11 cellular contexts compared by ENCODE assay signal in genomic region chr11:78325274-78325781, GRCh38.
A peak's percentile ranks its signal among the peaks of the same experiment; 100 is the strongest.
DNase-seq lines count a peak whose midpoint lies in the region; ATAC-seq, FAIRE-seq and TF ChIP-seq lines count a peak whose summit lies in the region.
"Had no signal": no experiment of that assay in that cellular context is flagged by ENCODE, and none has a peak within 500 bp of the region (broad histone marks: within the 10 kb centered on the region; RNA-seq: fewer than 3 reads in every experiment).

No MANE protein-coding gene starts in this region.

- H3K79me2 ChIP-seq in DND-41 (ENCODE audit: insufficient read depth, low read length) (peaks cover 100% of the 10 kb centered on the region), K562 (ENCODE audit: control insufficient read depth, insufficient read depth, low read length) (peaks cover 74% of the 10 kb centered on the region)

- no peak overlapping the region for H2AFZ ChIP-seq in DND-41 (ENCODE audit: low read depth, low read length)
- H2AFZ ChIP-seq in K562 (ENCODE audit: low read depth, low read length) = peak overlapping the region; percentile 44

- ATAC-seq in DND-41 (ENCODE audit: insufficient read depth, low read depth) (peak; percentile 97), GM21381 (IDR thresholded peaks at IDR 0.05; ENCODE audit: unreplicated experiment) (peak; percentile 56), K562 (peak; percentile 73)

- no peaks in the 10 kb centered on the region for H3K9me1 ChIP-seq in K562 (ENCODE audit: control insufficient read depth, insufficient read depth, low read length)

- peak overlapping the region; percentile 31 for H3K9ac ChIP-seq in DND-41 (ENCODE audit: low read depth, low read length)
- H3K9ac ChIP-seq in K562 (ENCODE audit: insufficient read depth in 1 of 2, low read depth in 2 of 2, low read length in 2 of 2) = peak overlapping the region in 1 of 2 experiments; percentile 25; a peak in 1 of 4 replicates
- H3K9ac ChIP-seq: BLaER1 treated with 17β-estradiol and CSF1 and Interleukin-3, amounts not matched to agents 10 nM and 100 nM had no signal

- H3K4me2 ChIP-seq in DND-41 (ENCODE audit: insufficient read depth, low read length) (peak overlapping the region; percentile 52), K562 (ENCODE audit: insufficient read depth, low read length) (peak overlapping the region; percentile 46)

- no peak for TF ChIP-seq POLR2A in K562 (conservative IDR thresholded peaks at IDR 0.05)

- 1% methylated on average over 4 of the region's 4 CpGs for WGBS in K562 (ENCODE audit: insufficient coverage, low coverage, missing lambda C conversion rate)

- TF ChIP-seq CTCF in DND-41 (IDR thresholded peaks at IDR 0.05; ENCODE audit: borderline replicate concordance, extremely low read depth, low read length, poor library complexity, severe bottlenecking) (no peak), K562 (IDR thresholded peaks at IDR 0.05 in 2 of 3, conservative IDR thresholded peaks at IDR 0.05 in 1 of 3; ENCODE audit: insufficient read depth in 2 of 3, low read depth in 1 of 3, low read length in 3 of 3) (no peak)

- peak overlapping the region; percentile 83 for H3K27ac ChIP-seq in DND-41 (ENCODE audit: low read length)
- H3K27ac ChIP-seq in KOPT-K1 (ENCODE audit: low read depth, low read length, poor library complexity, severe bottlenecking) = peak overlapping the region; percentile 92
- peak overlapping the region; percentile 60 for H3K27ac ChIP-seq in K562 (ENCODE audit: extremely low read depth, low read depth, low read length)
- H3K27ac ChIP-seq: BLaER1 treated with 17β-estradiol and CSF1 and Interleukin-3, amounts not matched to agents 10 nM and 100 nM had no signal

- CTCF ChIA-PET in K562 (lab: Yijun Ruan, JAX; ENCODE audit: low intra/inter-chr PET ratio) = no interaction called here

- H3K36me3 ChIP-seq in DND-41 (ENCODE audit: insufficient read depth, low read length) (peaks cover 10% of the 10 kb centered on the region), KOPT-K1 (ENCODE audit: insufficient read depth, low read length) (no peaks in the 10 kb centered on the region), K562 (ENCODE audit: control insufficient read depth, insufficient read depth, low read length) (no peaks in the 10 kb centered on the region)
- H3K36me3 ChIP-seq: MG63 had no signal

- peak; percentile 93 for TF ChIP-seq EP300 in K562 (IDR thresholded peaks at IDR 0.05; ENCODE audit: low read length)

- H3K9me3 ChIP-seq in DND-41 (ENCODE audit: insufficient read depth, low read length, severe bottlenecking) (no peaks in the 10 kb centered on the region), KOPT-K1 (ENCODE audit: insufficient read depth, low read length, poor library complexity, severe bottlenecking) (no peaks in the 10 kb centered on the region), K562 (replicated peaks; ENCODE audit: control insufficient read depth, insufficient read depth, low read depth, low read length) (no peaks in the 10 kb centered on the region)
- H3K9me3 ChIP-seq: MG63 had no signal

- in situ Hi-C loops in K562 (cut with MboI) = no loop called here

- no peak; a peak in 1 of 4 replicates for TF ChIP-seq RAD21 in K562 (CRISPR knock-in tag; conservative IDR thresholded peaks at IDR 0.05 in 1 of 2, IDR thresholded peaks at IDR 0.05 in 1 of 2)

- DNase-seq in DND-41 (peak; percentile 62), K562 (ENCODE audit: extremely low read depth in 1 of 4, low spot score in 3 of 4) (peak; percentile 41 to 74 (median 54)), kidney tubule cell (ENCODE audit: low spot score) (no peak), islet precursor cell (no peak), AG20443 (ENCODE audit: low spot score) (no peak), HTR-8/SVneo (ENCODE audit: insufficient read length, low spot score) (no peak)
- DNase-seq: MG63 had no signal

- FAIRE-seq in K562 (lab: Jason Lieb, UNC) = peak; percentile 82
- FAIRE-seq in HTR-8/SVneo (lab: Jason Lieb, UNC) = no peak
- FAIRE-seq: keratinocyte had no signal

- intact Hi-C loops in K562 (cut with micrococcal nuclease) = no loop called here

- BruUV-seq in K562 (replicated peaks; lab: Mats Ljungman, UMichigan) = no TSS peak

- peaks cover 27% of the 10 kb centered on the region; the same call in 1 of the 2 replicates for H4K20me1 ChIP-seq in DND-41 (ENCODE audit: insufficient read depth, low read length)
- no peaks in the 10 kb centered on the region for H4K20me1 ChIP-seq in K562 (replicated peaks; ENCODE audit: control insufficient read depth, insufficient read depth, low read length)

- H3K4me3 ChIP-seq in DND-41 (ENCODE audit: low read depth in 1 of 2, low read length in 2 of 2) (peak overlapping the region in 1 of 2 experiments; percentile 23; a peak in 1 of 4 replicates), K562 (no peak overlapping the region)
- H3K4me3 ChIP-seq: BLaER1 treated with 17β-estradiol and CSF1 and Interleukin-3, amounts not matched to agents 10 nM and 100 nM; MG63 had no signal

- POLR2A ChIA-PET in K562 (lab: Yijun Ruan, JAX) = interaction anchor here (0.5 to 1.5 kb wide), 5 partner anchors 11 to 736 kb away, joined by 3 to 5 read pairs (median 3); no protein-coding TSS in a partner anchor

- H3K27me3 ChIP-seq in DND-41 (ENCODE audit: insufficient read depth, low read length, poor library complexity) (no peaks in the 10 kb centered on the region), K562 (ENCODE audit: control insufficient read depth in 2 of 2, insufficient read depth in 2 of 2, low read length in 2 of 2) (no peaks in the 10 kb centered on the region)
- H3K27me3 ChIP-seq: BLaER1 treated with 17β-estradiol and CSF1 and Interleukin-3, amounts not matched to agents 10 nM and 100 nM had no signal

- H3K4me1 ChIP-seq in DND-41 (ENCODE audit: insufficient read depth, low read length) (peaks cover 89% of the 10 kb centered on the region), K562 (replicated peaks in 1 of 2; ENCODE audit: control insufficient read depth in 2 of 2, insufficient read depth in 2 of 2, low read length in 2 of 2) (peaks cover 9 to 21% of the 10 kb centered on the region in 2 experiments; a peak in 4 of 5 replicates)

TF ChIP-seq in K562, 482 proteins besides CTCF, POLR2A, EP300 and RAD21 (continues in another document):
- TF ChIP-seq PHF20 (IDR thresholded peaks at IDR 0.05; ENCODE audit: partially characterized antibody) (no peak), GATAD2A (IDR thresholded peaks at IDR 0.05) (no peak), ATF4 (CRISPR knock-in tag; IDR thresholded peaks at IDR 0.05) (no peak), POLR2AphosphoS5 (IDR thresholded peaks at IDR 0.05; ENCODE audit: control insufficient read depth, insufficient read depth, low read depth, low read length) (no peak; the same call in 1 of the 2 replicates), MCM5 (IDR thresholded peaks at IDR 0.05; ENCODE audit: low read depth) (no peak), ZBTB11 (CRISPR knock-in tag; IDR thresholded peaks at IDR 0.05) (no peak)
- TF ChIP-seq, protein P1, sequence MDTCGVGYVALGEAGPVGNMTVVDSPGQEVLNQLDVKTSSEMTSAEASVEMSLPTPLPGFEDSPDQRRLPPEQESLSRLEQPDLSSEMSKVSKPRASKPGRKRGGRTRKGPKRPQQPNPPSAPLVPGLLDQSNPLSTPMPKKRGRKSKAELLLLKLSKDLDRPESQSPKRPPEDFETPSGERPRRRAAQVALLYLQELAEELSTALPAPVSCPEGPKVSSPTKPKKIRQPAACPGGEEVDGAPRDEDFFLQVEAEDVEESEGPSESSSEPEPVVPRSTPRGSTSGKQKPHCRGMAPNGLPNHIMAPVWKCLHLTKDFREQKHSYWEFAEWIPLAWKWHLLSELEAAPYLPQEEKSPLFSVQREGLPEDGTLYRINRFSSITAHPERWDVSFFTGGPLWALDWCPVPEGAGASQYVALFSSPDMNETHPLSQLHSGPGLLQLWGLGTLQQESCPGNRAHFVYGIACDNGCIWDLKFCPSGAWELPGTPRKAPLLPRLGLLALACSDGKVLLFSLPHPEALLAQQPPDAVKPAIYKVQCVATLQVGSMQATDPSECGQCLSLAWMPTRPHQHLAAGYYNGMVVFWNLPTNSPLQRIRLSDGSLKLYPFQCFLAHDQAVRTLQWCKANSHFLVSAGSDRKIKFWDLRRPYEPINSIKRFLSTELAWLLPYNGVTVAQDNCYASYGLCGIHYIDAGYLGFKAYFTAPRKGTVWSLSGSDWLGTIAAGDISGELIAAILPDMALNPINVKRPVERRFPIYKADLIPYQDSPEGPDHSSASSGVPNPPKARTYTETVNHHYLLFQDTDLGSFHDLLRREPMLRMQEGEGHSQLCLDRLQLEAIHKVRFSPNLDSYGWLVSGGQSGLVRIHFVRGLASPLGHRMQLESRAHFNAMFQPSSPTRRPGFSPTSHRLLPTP (IDR thresholded peaks at IDR 0.05; ENCODE audit: borderline replicate concordance, extremely low read depth, insufficient read length) = no peak

Comparison
In these comparisons a context has a peak if more than half of its experiments do, and no peak if none do; other contexts are left out.
1. DNase-seq: peak in DND-41 (single experiment) and K562 (4 of 4); none in kidney tubule cell (single experiment), islet precursor cell (single experiment), AG20443 (single experiment) and HTR-8/SVneo (single experiment).
2. Peak in every context shown above with its lines, with median percentiles within 50 percentile points of each other: ATAC-seq and H3K27ac ChIP-seq.